Comparison of ENCODE assay signal across 8 cellular contexts in the genomic region with DNA sequence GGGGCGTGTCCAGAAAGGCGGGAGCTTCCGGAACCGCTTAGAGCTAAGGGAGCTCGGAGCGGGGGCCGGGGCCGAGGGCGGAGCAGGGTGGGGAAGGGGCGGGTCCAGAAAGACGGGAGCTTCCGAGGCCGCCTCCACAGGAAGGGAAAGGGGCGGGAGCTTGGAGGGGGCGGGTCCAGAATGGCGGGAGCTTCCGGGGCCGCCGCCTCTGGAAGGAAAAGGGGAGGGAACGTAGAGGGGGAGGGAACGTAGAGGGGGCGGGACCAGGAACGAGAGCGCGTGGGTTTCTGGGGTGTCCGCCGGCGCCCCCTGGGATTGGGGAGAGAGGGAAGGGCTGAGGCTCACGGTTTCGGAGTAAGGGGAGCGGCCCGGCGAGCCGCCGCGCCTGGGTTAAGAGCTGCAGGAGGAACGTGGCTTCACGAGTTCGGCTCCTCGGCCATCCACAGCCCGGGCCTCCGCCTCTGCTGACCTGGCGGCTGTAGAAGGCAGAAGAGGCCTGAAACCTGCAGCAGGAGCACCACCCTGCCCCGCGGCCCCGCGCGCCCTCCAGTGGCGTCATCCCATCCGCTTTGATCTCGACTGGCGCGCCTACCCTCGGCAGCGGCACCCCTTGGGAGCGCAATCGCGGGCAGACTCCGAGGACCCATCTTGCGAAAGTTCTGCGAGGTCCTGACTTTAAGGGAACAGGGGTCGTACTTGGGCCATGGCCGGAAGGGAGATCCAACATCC. TPM values are rescaled to one million over a fixed set of nuclear protein-coding genes. Genes with fewer than 3 reads are reported as not detected.
A peak's percentile ranks its signal among the peaks of the same experiment; 100 is the strongest.
DNase-seq lines count a peak whose midpoint lies in the region; ATAC-seq and TF ChIP-seq lines count a peak whose summit lies in the region.

No MANE protein-coding gene starts in this region.

- H3K4me1 Mint-ChIP-seq in activated T-helper 1 cell treated with anti-CD3 and anti-CD28 coated beads, Interleukin-12 subunit alpha, Interleukin-12 subunit beta, Interleukin-2, Interleukin-4 antibody, amounts not matched to agents 30 ng/mL and 10 ng/mL and 1 ng/mL, durations not matched to agents 14 hours and 24 hours and 36 hours (ENCODE audit: low read depth), result peaks cover 50% of the 10 kb centered on the region
- peaks cover 6 to 32% (median 26%) of the 10 kb centered on the region in 7 donors for H3K4me1 Mint-ChIP-seq in naive thymus-derived CD4-positive, alpha-beta T cell
- peaks cover 31% of the 10 kb centered on the region for H3K4me1 Mint-ChIP-seq in stimulated activated memory B cell treated with anti-CD40 and anti-IgM and Interleukin-4, amounts not matched to agents 10 μg/mL and 1 μg/mL and 100 μg/mL, for 72 hours

- H3K27ac ChIP-seq in Karpas-422 (ENCODE audit: low read length), result peak overlapping the region; percentile 66
- H3K27ac ChIP-seq in Peyer's patch, result peak overlapping the region; percentile 82 to 95 (median 90)
- peak overlapping the region; percentile 85 for H3K27ac ChIP-seq in fibroblast of lung (ENCODE audit: insufficient read depth, low read length)
- H3K27ac ChIP-seq in naive thymus-derived CD4-positive, alpha-beta T cell (ENCODE audit: low read depth, low read length), result peak overlapping the region; percentile 88

- peak overlapping the region; percentile 75 for H2AFZ ChIP-seq in Karpas-422 (ENCODE audit: low read length)
- peak overlapping the region; percentile 98 for H2AFZ ChIP-seq in fibroblast of lung (ENCODE audit: low read length)

- H3K36me3 Mint-ChIP-seq in activated T-helper 1 cell treated with anti-CD3 and anti-CD28 coated beads, Interleukin-12 subunit alpha, Interleukin-12 subunit beta, Interleukin-2, Interleukin-4 antibody, amounts not matched to agents 30 ng/mL and 10 ng/mL and 1 ng/mL, durations not matched to agents 14 hours and 24 hours and 36 hours (ENCODE audit: low read depth), result peaks cover 1% of the 10 kb centered on the region
- no peaks in the 10 kb centered on the region for H3K36me3 Mint-ChIP-seq in naive thymus-derived CD4-positive, alpha-beta T cell
- no peaks in the 10 kb centered on the region for H3K36me3 Mint-ChIP-seq in stimulated activated memory B cell treated with anti-CD40 and anti-IgM and Interleukin-4, amounts not matched to agents 10 μg/mL and 1 μg/mL and 100 μg/mL, for 72 hours

- DNase-seq in Daoy (ENCODE audit: low read depth), result peak; percentile 99
- peak; percentile 99 for DNase-seq in Karpas-422
- DNase-seq in Peyer's patch, result peak; percentile 97 to 99 (median 99)
- DNase-seq in activated T-helper 1 cell treated with anti-CD3 and anti-CD28 coated beads, Interleukin-12 subunit alpha, Interleukin-12 subunit beta, Interleukin-2, Interleukin-4 antibody, amounts not matched to agents 30 ng/mL and 10 ng/mL and 1 ng/mL, durations not matched to agents 14 hours and 24 hours and 36 hours (ENCODE audit: low spot score), result peak; percentile 87
- DNase-seq in fibroblast of lung (ENCODE audit: low read depth in 2 of 2), result peak; percentile 97
- DNase-seq in naive thymus-derived CD4-positive, alpha-beta T cell, result peak; percentile 86 to 96 (median 93)

- no peaks in the 10 kb centered on the region for H3K36me3 ChIP-seq in Karpas-422 (ENCODE audit: insufficient read depth, low read length)
- H3K36me3 ChIP-seq in Peyer's patch, result no peaks in the 10 kb centered on the region
- H3K36me3 ChIP-seq in fibroblast of lung (ENCODE audit: control insufficient read depth, insufficient read depth, low read length), result no peaks in the 10 kb centered on the region
- H3K36me3 ChIP-seq in naive thymus-derived CD4-positive, alpha-beta T cell (ENCODE audit: control insufficient read depth in 2 of 3, insufficient read depth in 3 of 3, low read length in 3 of 3), result no peaks in the 10 kb centered on the region

- POLR2A ChIA-PET in naive thymus-derived CD4-positive, alpha-beta T cell (lab: Charles Lee), result interaction anchor here (0.6 to 8.4 kb wide), 26 partner anchors 23 to 630 kb away, joined by 3 to 126 read pairs (median 5); a partner anchor contains a TSS

- H3K4me3 ChIP-seq in Karpas-422 (ENCODE audit: low read length) (peak overlapping the region; percentile 82), Peyer's patch (peak overlapping the region; percentile 54 to 85 (median 77)), fibroblast of lung (replicated peaks in 1 of 4; ENCODE audit: control extremely low read depth in 1 of 4, insufficient read depth in 1 of 4, low read depth in 3 of 4, low read length in 4 of 4) (peak overlapping the region; percentile 68 to 72 (median 70))
- H3K4me3 ChIP-seq in naive thymus-derived CD4-positive, alpha-beta T cell (ENCODE audit: low read length), result peak overlapping the region; percentile 95

- no peaks in the 10 kb centered on the region for H3K27me3 ChIP-seq in Karpas-422 (ENCODE audit: low read length)
- no peaks in the 10 kb centered on the region for H3K27me3 ChIP-seq in Peyer's patch
- no peaks in the 10 kb centered on the region for H3K27me3 ChIP-seq in fibroblast of lung (ENCODE audit: control insufficient read depth, insufficient read depth, low read length)
- H3K27me3 ChIP-seq in naive thymus-derived CD4-positive, alpha-beta T cell (ENCODE audit: control insufficient read depth in 2 of 2, insufficient read depth in 2 of 2, low read length in 2 of 2), result no peaks in the 10 kb centered on the region

- peak overlapping the region; percentile 82 for H3K9ac ChIP-seq in Karpas-422 (ENCODE audit: low read length)
- H3K9ac ChIP-seq in fibroblast of lung (ENCODE audit: insufficient read depth, low read length), result peak overlapping the region; percentile 83

- H3K9me3 ChIP-seq in Karpas-422 (ENCODE audit: low read length) (no peaks in the 10 kb centered on the region), Peyer's patch (no peaks in the 10 kb centered on the region), fibroblast of lung (ENCODE audit: control insufficient read depth, insufficient read depth, low read depth, low read length) (no peaks in the 10 kb centered on the region)
- no peaks in the 10 kb centered on the region for H3K9me3 ChIP-seq in naive thymus-derived CD4-positive, alpha-beta T cell (ENCODE audit: control insufficient read depth in 2 of 3, low read length in 3 of 3)

- H3K79me2 ChIP-seq in Karpas-422 (ENCODE audit: low read length) (no peaks in the 10 kb centered on the region), fibroblast of lung (ENCODE audit: control insufficient read depth, insufficient read depth, low read length) (no peaks in the 10 kb centered on the region)

- CTCF ChIA-PET in naive thymus-derived CD4-positive, alpha-beta T cell (lab: Charles Lee), result interaction anchor here (0.5 to 11.7 kb wide), 12 partner anchors 10 to 573 kb away, joined by 3 to 255 read pairs (median 3); a partner anchor contains a TSS

- peaks cover 31% of the 10 kb centered on the region for H3K4me1 ChIP-seq in Karpas-422 (ENCODE audit: low read length)
- H3K4me1 ChIP-seq in Peyer's patch, result peaks cover 0 to 14% (median 6%) of the 10 kb centered on the region in 4 donors
- peaks cover 4% of the 10 kb centered on the region for H3K4me1 ChIP-seq in fibroblast of lung (ENCODE audit: control insufficient read depth, extremely low read depth, insufficient read depth, low read length)
- H3K4me1 ChIP-seq in naive thymus-derived CD4-positive, alpha-beta T cell (ENCODE audit: control insufficient read depth in 2 of 2, insufficient read depth in 2 of 2, low read length in 2 of 2), result peaks cover 7 to 9% of the 10 kb centered on the region in 2 donors

- intact Hi-C loops in activated T-helper 1 cell treated with anti-CD3 and anti-CD28 coated beads, Interleukin-12 subunit alpha, Interleukin-12 subunit beta, Interleukin-2, Interleukin-4 antibody, amounts not matched to agents 30 ng/mL and 10 ng/mL and 1 ng/mL, durations not matched to agents 14 hours and 24 hours and 36 hours (cut with micrococcal nuclease), result loop anchor here (1.0 to 10.0 kb wide), 14 partner anchors 23 to 949 kb away; a partner anchor contains a TSS
- intact Hi-C loops in naive thymus-derived CD4-positive, alpha-beta T cell (cut with micrococcal nuclease), result loop anchor here (1.0 to 10.0 kb wide), 24 partner anchors 23 to 944 kb away; a partner anchor contains a TSS

- H4K20me1 ChIP-seq in Karpas-422 (ENCODE audit: insufficient read depth, low read depth, low read length) (no peaks in the 10 kb centered on the region), fibroblast of lung (ENCODE audit: control insufficient read depth, extremely low read depth, insufficient read depth, low read length) (no peaks in the 10 kb centered on the region)

- H3K4me2 ChIP-seq in Karpas-422 (ENCODE audit: low read depth, low read length, poor library complexity, severe bottlenecking) (peak overlapping the region; percentile 92), fibroblast of lung (ENCODE audit: extremely low read depth, insufficient read depth, low read length) (peak overlapping the region; percentile 96)

- no peaks in the 10 kb centered on the region for H3K9me3 Mint-ChIP-seq in activated T-helper 1 cell treated with anti-CD3 and anti-CD28 coated beads, Interleukin-12 subunit alpha, Interleukin-12 subunit beta, Interleukin-2, Interleukin-4 antibody, amounts not matched to agents 30 ng/mL and 10 ng/mL and 1 ng/mL, durations not matched to agents 14 hours and 24 hours and 36 hours
- H3K9me3 Mint-ChIP-seq in naive thymus-derived CD4-positive, alpha-beta T cell, result no peaks in the 10 kb centered on the region
- no peaks in the 10 kb centered on the region for H3K9me3 Mint-ChIP-seq in stimulated activated memory B cell treated with anti-CD40 and anti-IgM and Interleukin-4, amounts not matched to agents 10 μg/mL and 1 μg/mL and 100 μg/mL, for 72 hours

- peak; percentile 64 to 73 for TF ChIP-seq POLR2A in Peyer's patch (IDR thresholded peaks at IDR 0.05)

- peak overlapping the region; percentile 92 for H3K4me3 Mint-ChIP-seq in activated T-helper 1 cell treated with anti-CD3 and anti-CD28 coated beads, Interleukin-12 subunit alpha, Interleukin-12 subunit beta, Interleukin-2, Interleukin-4 antibody, amounts not matched to agents 30 ng/mL and 10 ng/mL and 1 ng/mL, durations not matched to agents 14 hours and 24 hours and 36 hours
- H3K4me3 Mint-ChIP-seq in naive thymus-derived CD4-positive, alpha-beta T cell, result peak overlapping the region; percentile 89 to 96 (median 92)
- H3K4me3 Mint-ChIP-seq in stimulated activated memory B cell treated with anti-CD40 and anti-IgM and Interleukin-4, amounts not matched to agents 10 μg/mL and 1 μg/mL and 100 μg/mL, for 72 hours, result peak overlapping the region; percentile 83

- H3K9me2 ChIP-seq in Karpas-422 (replicated peaks; ENCODE audit: insufficient read depth, low read length), result no peaks in the 10 kb centered on the region

- TF ChIP-seq CTCF in Peyer's patch (IDR thresholded peaks at IDR 0.05), result peak; percentile 45 to 88 (median 78)
- TF ChIP-seq CTCF in fibroblast of lung (conservative IDR thresholded peaks at IDR 0.05 in 1 of 2, IDR thresholded peaks at IDR 0.05 in 1 of 2; ENCODE audit: low read depth in 1 of 2, low read length in 2 of 2), result peak; percentile 48 to 58

- ATAC-seq in GM21786 (IDR thresholded peaks at IDR 0.05; ENCODE audit: unreplicated experiment), result peak; percentile 58
- ATAC-seq in naive thymus-derived CD4-positive, alpha-beta T cell, result peak; percentile 94
- peak; percentile 93 for ATAC-seq in stimulated activated memory B cell treated with anti-CD40 and anti-IgM and Interleukin-4, amounts not matched to agents 10 μg/mL and 1 μg/mL and 100 μg/mL, for 72 hours

- H3K27me3 Mint-ChIP-seq in activated T-helper 1 cell treated with anti-CD3 and anti-CD28 coated beads, Interleukin-12 subunit alpha, Interleukin-12 subunit beta, Interleukin-2, Interleukin-4 antibody, amounts not matched to agents 30 ng/mL and 10 ng/mL and 1 ng/mL, durations not matched to agents 14 hours and 24 hours and 36 hours (ENCODE audit: insufficient read depth), result no peaks in the 10 kb centered on the region
- no peaks in the 10 kb centered on the region for H3K27me3 Mint-ChIP-seq in naive thymus-derived CD4-positive, alpha-beta T cell
- no peaks in the 10 kb centered on the region for H3K27me3 Mint-ChIP-seq in stimulated activated memory B cell treated with anti-CD40 and anti-IgM and Interleukin-4, amounts not matched to agents 10 μg/mL and 1 μg/mL and 100 μg/mL, for 72 hours

- peak overlapping the region; percentile 93 for H3K27ac Mint-ChIP-seq in activated T-helper 1 cell treated with anti-CD3 and anti-CD28 coated beads, Interleukin-12 subunit alpha, Interleukin-12 subunit beta, Interleukin-2, Interleukin-4 antibody, amounts not matched to agents 30 ng/mL and 10 ng/mL and 1 ng/mL, durations not matched to agents 14 hours and 24 hours and 36 hours
- peak overlapping the region; percentile 90 to 97 (median 95) for H3K27ac Mint-ChIP-seq in naive thymus-derived CD4-positive, alpha-beta T cell
- peak overlapping the region; percentile 94 for H3K27ac Mint-ChIP-seq in stimulated activated memory B cell treated with anti-CD40 and anti-IgM and Interleukin-4, amounts not matched to agents 10 μg/mL and 1 μg/mL and 100 μg/mL, for 72 hours

RNA-seq across cellular contexts. Expression of a gene that starts 22.9 kb away (rescaled TPM):
- not detected in 2 replicates for total RNA-seq in Daoy (2014; rRNA removed; shearing (Covaris generic))
- total RNA-seq in Karpas-422 (2014; rRNA removed; shearing (Covaris generic); ENCODE audit: low replicate concordance), result not detected in 2 replicates
- total RNA-seq in Peyer's patch (10 to 100 TPM in 1 of 4 donors, 1 to 10 TPM in 2, under 1 TPM in 1; 0.88 to 24.8 (median 7.9) TPM), fibroblast of lung (0.17 and 0.26 TPM in 2 replicates)
- total RNA-seq in activated T-helper 1 cell treated with anti-CD3 and anti-CD28 coated beads, Interleukin-12 subunit alpha, Interleukin-12 subunit beta, Interleukin-2, Interleukin-4 antibody, amounts not matched to agents 30 ng/mL and 10 ng/mL and 1 ng/mL, durations not matched to agents 14 hours and 24 hours and 36 hours, result 31.0 and 34.8 TPM in 2 replicates
- 0.17 and 0.30 TPM in 2 replicates for polyA plus RNA-seq in fibroblast of lung
- polyA plus RNA-seq in fibroblast of lung (2012), result 0.41 and 0.69 TPM in 2 replicates
- not detected in 2 replicates for polyA minus RNA-seq in fibroblast of lung (ENCODE audit: low replicate concordance)
- 1 to 10 TPM in 1 of 5 experiments, under 1 TPM in 4; 0.32 to 6.7 (median 0.68) TPM for total RNA-seq in naive thymus-derived CD4-positive, alpha-beta T cell
- polyA plus RNA-seq in naive thymus-derived CD4-positive, alpha-beta T cell, result 1 to 10 TPM in 1 of 2 donors, under 1 TPM in 1; 0.69 to 1.0 TPM

RNA-seq across cellular contexts. Expression of a gene that starts 36.2 kb away (rescaled TPM):
- 42.1 and 42.8 TPM in 2 replicates for total RNA-seq in Daoy (2014; rRNA removed; shearing (Covaris generic))
- total RNA-seq in Karpas-422 (2014; rRNA removed; shearing (Covaris generic); ENCODE audit: low replicate concordance), result 8.9 and 12.7 TPM in 2 replicates
- total RNA-seq in Peyer's patch, result 10 to 100 TPM in 2 of 4 donors, 1 to 10 TPM in 2; 8.8 to 16.4 (median 11.3) TPM
- 39.1 and 41.4 TPM in 2 replicates for total RNA-seq in activated T-helper 1 cell treated with anti-CD3 and anti-CD28 coated beads, Interleukin-12 subunit alpha, Interleukin-12 subunit beta, Interleukin-2, Interleukin-4 antibody, amounts not matched to agents 30 ng/mL and 10 ng/mL and 1 ng/mL, durations not matched to agents 14 hours and 24 hours and 36 hours
- total RNA-seq in fibroblast of lung, result 10.0 and 12.1 TPM in 2 replicates
- 9.0 and 21.8 TPM in 2 replicates for polyA plus RNA-seq in fibroblast of lung
- 6.0 and 12.0 TPM in 2 replicates for polyA plus RNA-seq in fibroblast of lung (2012)
- polyA minus RNA-seq in fibroblast of lung (ENCODE audit: low replicate concordance), result 20.8 and 42.7 TPM in 2 replicates
- 10 to 100 TPM; 20.6 to 53.3 (median 25.7) TPM for total RNA-seq in naive thymus-derived CD4-positive, alpha-beta T cell
- 10 to 100 TPM; 16.7 to 20.5 TPM for polyA plus RNA-seq in naive thymus-derived CD4-positive, alpha-beta T cell

RNA-seq across cellular contexts. Expression of a gene that starts 36.5 kb away (rescaled TPM):
- total RNA-seq in Daoy (2014; rRNA removed; shearing (Covaris generic)), result 24.1 and 28.0 TPM in 2 replicates
- 40.8 and 53.9 TPM in 2 replicates for total RNA-seq in Karpas-422 (2014; rRNA removed; shearing (Covaris generic); ENCODE audit: low replicate concordance)
- 10 to 100 TPM; 28.1 to 73.1 (median 50.7) TPM for total RNA-seq in Peyer's patch
- 53.4 and 55.9 TPM in 2 replicates for total RNA-seq in activated T-helper 1 cell treated with anti-CD3 and anti-CD28 coated beads, Interleukin-12 subunit alpha, Interleukin-12 subunit beta, Interleukin-2, Interleukin-4 antibody, amounts not matched to agents 30 ng/mL and 10 ng/mL and 1 ng/mL, durations not matched to agents 14 hours and 24 hours and 36 hours
- 15.7 and 17.5 TPM in 2 replicates for total RNA-seq in fibroblast of lung
- 3.8 and 5.6 TPM in 2 replicates for polyA plus RNA-seq in fibroblast of lung
- 6.0 and 8.5 TPM in 2 replicates for polyA plus RNA-seq in fibroblast of lung (2012)
- 10.2 and 19.1 TPM in 2 replicates for polyA minus RNA-seq in fibroblast of lung (ENCODE audit: low replicate concordance)
- total RNA-seq in naive thymus-derived CD4-positive, alpha-beta T cell, result 10 to 100 TPM; 56.7 to 85.4 (median 67.7) TPM
- polyA plus RNA-seq in naive thymus-derived CD4-positive, alpha-beta T cell, result 10 to 100 TPM; 17.7 to 31.5 TPM

Comparison
In these comparisons a context has a peak if more than half of its experiments do, and no peak if none do; other contexts are left out.
1. Peak in every context shown above with its lines: DNase-seq, ATAC-seq, H3K4me3 ChIP-seq and H3K27ac ChIP-seq.